18 cellular contexts compared by ENCODE assay signal in genomic region chr3:169552533-169552932, GRCh38.
"Had no signal": no experiment of that assay in that cellular context is flagged by ENCODE, and none has a peak within 500 bp of the region (broad histone marks: within the 10 kb centered on the region; RNA-seq: fewer than 3 reads in every experiment).

No MANE protein-coding gene starts in this region.

- H3K4me1 ChIP-seq: colonic mucosa, testis had no signal

- ATAC-seq: activated CD4-positive, CD25-positive, alpha-beta regulatory T cell treated with anti-CD3 and anti-CD28 coated beads, Interleukin-2, amount 50 U/mL, for 24 hours; T-cell had no signal

- H3K4me3 Mint-ChIP-seq: neural crest cell, T-cell had no signal

- DNase-seq: activated CD4-positive, alpha-beta T cell treated with anti-CD3 and anti-CD28 coated beads, Interleukin-2, amount 50 U/mL, for 4 hours; activated naive CD4-positive, alpha-beta T cell; activated T-cell treated with anti-CD3 and anti-CD28 coated beads for 4 hours; aorta; caudate nucleus; colonic mucosa; effector CD4-positive, alpha-beta T cell; hypothalamus; lower lobe of right lung; SK-N-SH; stimulated activated CD4-positive, alpha-beta T cell treated with anti-CD3 and anti-CD28 coated beads, Interleukin-12 subunit alpha, Interleukin-12 subunit beta, amount 100 ng/mL, for 4 hours; stimulated activated CD4-positive, alpha-beta T cell treated with anti-CD3 and anti-CD28 coated beads, Interleukin-2, amount 100 ng/mL, for 24 hours; stomach; T-cell; T-helper 9 cell; testis had no signal

- H3K27ac Mint-ChIP-seq: T-cell had no signal

- H3K4me1 Mint-ChIP-seq: neural crest cell, T-cell had no signal

- H3K4me2 ChIP-seq: SK-N-SH had no signal

- H3K9ac ChIP-seq: SK-N-SH had no signal

- H3K36me3 Mint-ChIP-seq: T-cell had no signal

- H3K27me3 ChIP-seq: colonic mucosa, stomach, testis had no signal

- H3K9me2 ChIP-seq: SK-N-SH had no signal

- H3K4me3 ChIP-seq: colonic mucosa, lower lobe of right lung, stomach, testis had no signal

- H3K36me3 ChIP-seq: colonic mucosa, lower lobe of right lung, stomach had no signal

- H3K27ac ChIP-seq: colonic mucosa, lower lobe of right lung, testis had no signal

- H3K9me3 Mint-ChIP-seq: neural crest cell had no signal

- H3K9me3 ChIP-seq: colonic mucosa, lower lobe of right lung, SK-N-SH, stomach, testis had no signal
